In the genomic region with DNA sequence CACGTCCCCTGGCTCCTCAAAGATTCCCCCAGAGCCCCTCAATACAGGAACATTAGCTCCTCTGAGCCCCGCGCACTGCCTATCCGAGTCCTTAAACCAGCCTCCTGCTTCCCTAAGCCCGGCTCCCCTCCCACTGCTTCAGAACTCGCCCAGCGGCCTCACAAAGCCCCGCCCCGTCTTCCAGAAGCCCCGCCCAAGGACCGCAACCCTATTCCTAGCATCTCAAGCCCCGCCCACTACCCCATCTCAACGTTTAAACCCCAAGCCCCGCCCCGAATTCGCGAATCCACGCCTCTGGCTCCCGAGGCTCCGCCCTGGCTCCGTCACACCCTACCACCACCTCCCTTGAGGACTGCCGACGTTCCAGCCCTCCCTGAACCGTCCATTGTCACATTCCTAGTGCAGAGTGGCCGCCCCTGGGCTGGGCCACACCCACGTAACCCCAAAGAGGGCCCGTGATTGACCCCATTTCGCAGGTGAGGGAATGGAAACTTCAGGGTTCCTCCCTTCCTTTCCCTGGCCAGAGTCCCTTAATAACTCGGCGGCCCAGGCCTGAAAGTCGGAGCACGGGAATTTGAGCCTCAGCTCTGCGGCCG, we compare ENCODE assay signal across 1 cellular context.
TF ChIP-seq lines count a peak whose summit lies in the region.

No MANE protein-coding gene starts in this region.

TF ChIP-seq in K562, 482 proteins besides CTCF, POLR2A, EP300 and RAD21 (continued from another document and continues in another):
- 0 out of 2 replicates have a peak, but pooled peaks have one; percentile 13 for TF ChIP-seq JUND (IDR thresholded peaks at IDR 0.05; ENCODE audit: borderline replicate concordance, low read depth, low read length)
- TF ChIP-seq JUND (tag; IDR thresholded peaks at IDR 0.05; ENCODE audit: borderline replicate concordance, low read depth, low read length) = no peak; the same call in 2 of the 3 replicates
- TF ChIP-seq RREB1 (CRISPR knock-in tag; IDR thresholded peaks at IDR 0.05) = no peak
- no peak for TF ChIP-seq HOXB6 (CRISPR knock-in tag; IDR thresholded peaks at IDR 0.05; ENCODE audit: borderline replicate concordance)
- TF ChIP-seq, protein P1, sequence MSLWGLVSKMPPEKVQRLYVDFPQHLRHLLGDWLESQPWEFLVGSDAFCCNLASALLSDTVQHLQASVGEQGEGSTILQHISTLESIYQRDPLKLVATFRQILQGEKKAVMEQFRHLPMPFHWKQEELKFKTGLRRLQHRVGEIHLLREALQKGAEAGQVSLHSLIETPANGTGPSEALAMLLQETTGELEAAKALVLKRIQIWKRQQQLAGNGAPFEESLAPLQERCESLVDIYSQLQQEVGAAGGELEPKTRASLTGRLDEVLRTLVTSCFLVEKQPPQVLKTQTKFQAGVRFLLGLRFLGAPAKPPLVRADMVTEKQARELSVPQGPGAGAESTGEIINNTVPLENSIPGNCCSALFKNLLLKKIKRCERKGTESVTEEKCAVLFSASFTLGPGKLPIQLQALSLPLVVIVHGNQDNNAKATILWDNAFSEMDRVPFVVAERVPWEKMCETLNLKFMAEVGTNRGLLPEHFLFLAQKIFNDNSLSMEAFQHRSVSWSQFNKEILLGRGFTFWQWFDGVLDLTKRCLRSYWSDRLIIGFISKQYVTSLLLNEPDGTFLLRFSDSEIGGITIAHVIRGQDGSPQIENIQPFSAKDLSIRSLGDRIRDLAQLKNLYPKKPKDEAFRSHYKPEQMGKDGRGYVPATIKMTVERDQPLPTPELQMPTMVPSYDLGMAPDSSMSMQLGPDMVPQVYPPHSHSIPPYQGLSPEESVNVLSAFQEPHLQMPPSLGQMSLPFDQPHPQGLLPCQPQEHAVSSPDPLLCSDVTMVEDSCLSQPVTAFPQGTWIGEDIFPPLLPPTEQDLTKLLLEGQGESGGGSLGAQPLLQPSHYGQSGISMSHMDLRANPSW (CRISPR knock-in tag; IDR thresholded peaks at IDR 0.05) = no peak
- TF ChIP-seq ELK1 (CRISPR knock-in tag; IDR thresholded peaks at IDR 0.05) = no peak
- TF ChIP-seq ETS2 (tag; IDR thresholded peaks at IDR 0.05; ENCODE audit: borderline replicate concordance, poor library complexity, severe bottlenecking) = no peak
- no peak for TF ChIP-seq ETV5 (CRISPR knock-in tag; IDR thresholded peaks at IDR 0.05; ENCODE audit: low read depth)
- TF ChIP-seq, protein P2, sequence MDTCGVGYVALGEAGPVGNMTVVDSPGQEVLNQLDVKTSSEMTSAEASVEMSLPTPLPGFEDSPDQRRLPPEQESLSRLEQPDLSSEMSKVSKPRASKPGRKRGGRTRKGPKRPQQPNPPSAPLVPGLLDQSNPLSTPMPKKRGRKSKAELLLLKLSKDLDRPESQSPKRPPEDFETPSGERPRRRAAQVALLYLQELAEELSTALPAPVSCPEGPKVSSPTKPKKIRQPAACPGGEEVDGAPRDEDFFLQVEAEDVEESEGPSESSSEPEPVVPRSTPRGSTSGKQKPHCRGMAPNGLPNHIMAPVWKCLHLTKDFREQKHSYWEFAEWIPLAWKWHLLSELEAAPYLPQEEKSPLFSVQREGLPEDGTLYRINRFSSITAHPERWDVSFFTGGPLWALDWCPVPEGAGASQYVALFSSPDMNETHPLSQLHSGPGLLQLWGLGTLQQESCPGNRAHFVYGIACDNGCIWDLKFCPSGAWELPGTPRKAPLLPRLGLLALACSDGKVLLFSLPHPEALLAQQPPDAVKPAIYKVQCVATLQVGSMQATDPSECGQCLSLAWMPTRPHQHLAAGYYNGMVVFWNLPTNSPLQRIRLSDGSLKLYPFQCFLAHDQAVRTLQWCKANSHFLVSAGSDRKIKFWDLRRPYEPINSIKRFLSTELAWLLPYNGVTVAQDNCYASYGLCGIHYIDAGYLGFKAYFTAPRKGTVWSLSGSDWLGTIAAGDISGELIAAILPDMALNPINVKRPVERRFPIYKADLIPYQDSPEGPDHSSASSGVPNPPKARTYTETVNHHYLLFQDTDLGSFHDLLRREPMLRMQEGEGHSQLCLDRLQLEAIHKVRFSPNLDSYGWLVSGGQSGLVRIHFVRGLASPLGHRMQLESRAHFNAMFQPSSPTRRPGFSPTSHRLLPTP (IDR thresholded peaks at IDR 0.05; ENCODE audit: borderline replicate concordance, extremely low read depth, insufficient read length) = no peak
- no peak for TF ChIP-seq ZNF444 (CRISPR knock-in tag; IDR thresholded peaks at IDR 0.05)
- TF ChIP-seq, protein P3, sequence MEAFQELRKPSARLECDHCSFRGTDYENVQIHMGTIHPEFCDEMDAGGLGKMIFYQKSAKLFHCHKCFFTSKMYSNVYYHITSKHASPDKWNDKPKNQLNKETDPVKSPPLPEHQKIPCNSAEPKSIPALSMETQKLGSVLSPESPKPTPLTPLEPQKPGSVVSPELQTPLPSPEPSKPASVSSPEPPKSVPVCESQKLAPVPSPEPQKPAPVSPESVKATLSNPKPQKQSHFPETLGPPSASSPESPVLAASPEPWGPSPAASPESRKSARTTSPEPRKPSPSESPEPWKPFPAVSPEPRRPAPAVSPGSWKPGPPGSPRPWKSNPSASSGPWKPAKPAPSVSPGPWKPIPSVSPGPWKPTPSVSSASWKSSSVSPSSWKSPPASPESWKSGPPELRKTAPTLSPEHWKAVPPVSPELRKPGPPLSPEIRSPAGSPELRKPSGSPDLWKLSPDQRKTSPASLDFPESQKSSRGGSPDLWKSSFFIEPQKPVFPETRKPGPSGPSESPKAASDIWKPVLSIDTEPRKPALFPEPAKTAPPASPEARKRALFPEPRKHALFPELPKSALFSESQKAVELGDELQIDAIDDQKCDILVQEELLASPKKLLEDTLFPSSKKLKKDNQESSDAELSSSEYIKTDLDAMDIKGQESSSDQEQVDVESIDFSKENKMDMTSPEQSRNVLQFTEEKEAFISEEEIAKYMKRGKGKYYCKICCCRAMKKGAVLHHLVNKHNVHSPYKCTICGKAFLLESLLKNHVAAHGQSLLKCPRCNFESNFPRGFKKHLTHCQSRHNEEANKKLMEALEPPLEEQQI (IDR thresholded peaks at IDR 0.05) = no peak
- TF ChIP-seq PHF8 (IDR thresholded peaks at IDR 0.05; ENCODE audit: borderline replicate concordance, low read length) = peak; percentile 69; the same call in 1 of the 2 replicates
- peak; percentile 44 to 71; a peak in 3 of 4 replicates for TF ChIP-seq TEAD1 (CRISPR knock-in tag; IDR thresholded peaks at IDR 0.05)
- TF ChIP-seq FOXK1 (CRISPR knock-in tag; IDR thresholded peaks at IDR 0.05; ENCODE audit: borderline replicate concordance) = no peak
- no peak for TF ChIP-seq BMI1 (IDR thresholded peaks at IDR 0.05; ENCODE audit: low read length)
- no peak for TF ChIP-seq BRF1 (IDR thresholded peaks at IDR 0.05; ENCODE audit: borderline replicate concordance, extremely low read depth, insufficient read length)
- TF ChIP-seq ARID4B (CRISPR knock-in tag; IDR thresholded peaks at IDR 0.05) = no peak
- TF ChIP-seq RNF219 (CRISPR knock-in tag; IDR thresholded peaks at IDR 0.05) = no peak
- TF ChIP-seq HNRNPK (IDR thresholded peaks at IDR 0.05; ENCODE audit: low read depth, low read length, poor library complexity, severe bottlenecking) = no peak
- TF ChIP-seq SMAD1 (IDR thresholded peaks at IDR 0.05; ENCODE audit: low read depth, low read length, partially characterized antibody) = no peak
- TF ChIP-seq, protein P4, sequence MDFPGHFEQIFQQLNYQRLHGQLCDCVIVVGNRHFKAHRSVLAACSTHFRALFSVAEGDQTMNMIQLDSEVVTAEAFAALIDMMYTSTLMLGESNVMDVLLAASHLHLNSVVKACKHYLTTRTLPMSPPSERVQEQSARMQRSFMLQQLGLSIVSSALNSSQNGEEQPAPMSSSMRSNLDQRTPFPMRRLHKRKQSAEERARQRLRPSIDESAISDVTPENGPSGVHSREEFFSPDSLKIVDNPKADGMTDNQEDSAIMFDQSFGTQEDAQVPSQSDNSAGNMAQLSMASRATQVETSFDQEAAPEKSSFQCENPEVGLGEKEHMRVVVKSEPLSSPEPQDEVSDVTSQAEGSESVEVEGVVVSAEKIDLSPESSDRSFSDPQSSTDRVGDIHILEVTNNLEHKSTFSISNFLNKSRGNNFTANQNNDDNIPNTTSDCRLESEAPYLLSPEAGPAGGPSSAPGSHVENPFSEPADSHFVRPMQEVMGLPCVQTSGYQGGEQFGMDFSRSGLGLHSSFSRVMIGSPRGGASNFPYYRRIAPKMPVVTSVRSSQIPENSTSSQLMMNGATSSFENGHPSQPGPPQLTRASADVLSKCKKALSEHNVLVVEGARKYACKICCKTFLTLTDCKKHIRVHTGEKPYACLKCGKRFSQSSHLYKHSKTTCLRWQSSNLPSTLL (IDR thresholded peaks at IDR 0.05) = no peak
- TF ChIP-seq WHSC1 (IDR thresholded peaks at IDR 0.05; ENCODE audit: low read length) = no peak
